Comparison of ENCODE assay signal across 9 cellular contexts in genomic region chrX:78119521-78120227, GRCh38. TPM values are rescaled to one million over a fixed set of nuclear protein-coding genes. Genes with fewer than 3 reads are reported as not detected.
A peak's percentile ranks its signal among the peaks of the same experiment; 100 is the strongest.
DNase-seq lines count a peak whose midpoint lies in the region; ATAC-seq and TF ChIP-seq lines count a peak whose summit lies in the region.
"Had no signal": no experiment of that assay in that cellular context is flagged by ENCODE, and none has a peak within 500 bp of the region (broad histone marks: within the 10 kb centered on the region; RNA-seq: fewer than 3 reads in every experiment).

No MANE protein-coding gene starts in this region.

- H3K36me3 Mint-ChIP-seq in central memory CD8-positive, alpha-beta T cell (ENCODE audit: insufficient read depth), result peaks cover 72% of the 10 kb centered on the region
- H3K36me3 Mint-ChIP-seq in neural progenitor cell, result peaks cover 21% of the 10 kb centered on the region

- no peak overlapping the region for H3K9ac ChIP-seq in neural progenitor cell

- peak overlapping the region; percentile 16 for H3K27ac Mint-ChIP-seq in central memory CD8-positive, alpha-beta T cell (ENCODE audit: low read depth)
- H3K27ac Mint-ChIP-seq in neural progenitor cell, result no peak overlapping the region

- H3K36me3 ChIP-seq in neural progenitor cell, result peaks cover 6% of the 10 kb centered on the region

- H4K20me1 ChIP-seq in neural progenitor cell (ENCODE audit: low read depth), result peaks cover 73% of the 10 kb centered on the region

- TF ChIP-seq CTCF in neural progenitor cell (IDR thresholded peaks at IDR 0.05), result peak; percentile 39
- no peak for TF ChIP-seq CTCF in GM20000 (IDR thresholded peaks at IDR 0.05; ENCODE audit: extremely low read depth, missing control alignments)

- H3K4me3 ChIP-seq in neural progenitor cell, result no peak overlapping the region

- H3K4me3 Mint-ChIP-seq in central memory CD8-positive, alpha-beta T cell, result no peak overlapping the region
- no peak overlapping the region for H3K4me3 Mint-ChIP-seq in neural progenitor cell

- no peaks in the 10 kb centered on the region for H3K4me1 ChIP-seq in neural progenitor cell

- H3K4me2 ChIP-seq in neural progenitor cell, result no peak overlapping the region

- H3K27me3 ChIP-seq in neural progenitor cell, result no peaks in the 10 kb centered on the region

- no peak overlapping the region for H2AFZ ChIP-seq in neural progenitor cell (replicated peaks)

- peak; percentile 32 for ATAC-seq in central memory CD8-positive, alpha-beta T cell (replicated peaks; ENCODE audit: extremely low read depth, poor library complexity, severe bottlenecking)
- ATAC-seq in GM19397 (IDR thresholded peaks at IDR 0.05; ENCODE audit: unreplicated experiment), result no peak

- H3K27me3 Mint-ChIP-seq in central memory CD8-positive, alpha-beta T cell, result no peaks in the 10 kb centered on the region
- H3K27me3 Mint-ChIP-seq in neural progenitor cell (ENCODE audit: insufficient read depth, low read depth), result no peaks in the 10 kb centered on the region

- H3F3A ChIP-seq in neural progenitor cell (ENCODE audit: low read depth), result no peaks in the 10 kb centered on the region

- no peak overlapping the region for H3K27ac ChIP-seq in neural progenitor cell

- no peaks in the 10 kb centered on the region for H3K9me3 Mint-ChIP-seq in central memory CD8-positive, alpha-beta T cell
- H3K9me3 Mint-ChIP-seq in neural progenitor cell, result no peaks in the 10 kb centered on the region

- DNase-seq in SIG-M5 treated with dmso at 0.1 percent for 504 hours (lab: John Stamatoyannopoulos, UW; ENCODE audit: unreplicated experiment) (peak; percentile 17), SIG-M5 (lab: John Stamatoyannopoulos, UW) (no peak), Kasumi-1 (lab: John Stamatoyannopoulos, UW) (peak; percentile 11 to 21), neural progenitor cell (ENCODE audit: low spot score) (no peak), GM20000 (ENCODE audit: low spot score) (no peak), GOT3 (lab: John Stamatoyannopoulos, UW) (no peak)
- DNase-seq in central memory CD8-positive, alpha-beta T cell (ENCODE audit: low spot score in 2 of 2), result no peak
- DNase-seq: Calu3 had no signal

- H3K4me1 Mint-ChIP-seq in central memory CD8-positive, alpha-beta T cell, result peaks cover 40% of the 10 kb centered on the region
- no peaks in the 10 kb centered on the region for H3K4me1 Mint-ChIP-seq in neural progenitor cell

- H3K79me2 ChIP-seq in neural progenitor cell (ENCODE audit: low read depth), result peaks cover 43% of the 10 kb centered on the region

- H3K9me3 ChIP-seq in neural progenitor cell (ENCODE audit: low read depth), result no peaks in the 10 kb centered on the region

RNA-seq across cellular contexts. Expression of gene PGK1, which starts 15.6 kb away (rescaled TPM):
- total RNA-seq in neural progenitor cell (ENCODE audit: low replicate concordance), result 446 and 531 TPM in 2 replicates

RNA-seq across cellular contexts. Expression of gene TAF9B, which starts 19.8 kb away (rescaled TPM):
- total RNA-seq in neural progenitor cell (ENCODE audit: low replicate concordance), result 71.5 and 103 TPM in 2 replicates

Comparison
In these comparisons a context has a peak if more than half of its experiments do, and no peak if none do; other contexts are left out.
1. DNase-seq: peak in SIG-M5 treated with dmso at 0.1 percent for 504 hours (single experiment) and Kasumi-1 (2 of 2); none in SIG-M5 (single experiment), central memory CD8-positive, alpha-beta T cell (0 of 2), neural progenitor cell (single experiment), GM20000 (single experiment) and GOT3 (single experiment).